ENCODE assay signal across 1 cellular context in genomic region chr2:189829092-189829843, GRCh38.
TF ChIP-seq lines count a peak whose summit lies in the region.

No MANE protein-coding gene starts in this region.

TF ChIP-seq in SK-N-SH, 30 proteins besides CTCF, POLR2A, EP300 and RAD21:
- TF ChIP-seq RFX5 (IDR thresholded peaks at IDR 0.05; ENCODE audit: low read length) (no peak), IRF3 (IDR thresholded peaks at IDR 0.05; ENCODE audit: low read depth, low read length) (no peak), JUND (IDR thresholded peaks at IDR 0.05) (no peak), ELF1 (IDR thresholded peaks at IDR 0.05) (no peak), MXI1 (IDR thresholded peaks at IDR 0.05; ENCODE audit: low read depth, low read length) (no peak), EZH2phosphoT487 (IDR thresholded peaks at IDR 0.05; ENCODE audit: borderline replicate concordance, low read depth) (no peak)
TF ChIP-seq in SK-N-SH: peak in this region for 0.
